29 cellular contexts compared by ENCODE assay signal in genomic region chr7:127997226-127997922, GRCh38. TPM values are rescaled to one million over a fixed set of nuclear protein-coding genes. Genes with fewer than 3 reads are reported as not detected.
DNase-seq lines count a peak whose midpoint lies in the region; ATAC-seq, FAIRE-seq and TF ChIP-seq lines count a peak whose summit lies in the region.
"Had no signal": no experiment of that assay in that cellular context is flagged by ENCODE, and none has a peak within 500 bp of the region (broad histone marks: within the 10 kb centered on the region; RNA-seq: fewer than 3 reads in every experiment).

No MANE protein-coding gene starts in this region.

- peaks cover 36 to 79% of the 10 kb centered on the region in 2 experiments for H3K79me1 ChIP-seq in IMR-90 (ENCODE audit: low read depth in 1 of 2, low read length in 2 of 2)

- H3K4me2 ChIP-seq in IMR-90 (ENCODE audit: low read depth, low read length): no peak overlapping the region
- H3K4me2 ChIP-seq in K562 (ENCODE audit: insufficient read depth, low read length): peak overlapping the region; percentile 32
- H3K4me2 ChIP-seq: hepatocyte, PC-9 had no signal

- peaks cover 32% of the 10 kb centered on the region for H3K4me1 Mint-ChIP-seq in mesothelial cell of epicardium
- H3K4me1 Mint-ChIP-seq: stimulated activated naive CD8-positive, alpha-beta T cell treated with anti-CD3 and anti-CD28 coated beads, Interleukin-15, amount 100 ng/mL, for 72 hours had no signal

- H4K91ac ChIP-seq in IMR-90 (ENCODE audit: insufficient read depth, low read depth, low read length): no peak overlapping the region; the same call in 1 of the 2 replicates

- H3K4me3 ChIP-seq in IMR-90 (ENCODE audit: insufficient read depth, low read depth, low read length) (no peak overlapping the region), K562 (no peak overlapping the region), right atrium auricular region (no peak overlapping the region)
- H3K4me3 ChIP-seq: body of pancreas, colonic mucosa, GM12878, hepatocyte, PC-9 had no signal

- H3K14ac ChIP-seq in IMR-90 (replicated peaks; ENCODE audit: low read depth, low read length): peak overlapping the region; percentile 28; the same call in 1 of the 2 replicates

- peaks cover 13% of the 10 kb centered on the region for H3K4me1 ChIP-seq in IMR-90 (ENCODE audit: control insufficient read depth, insufficient read depth, low read length)
- H3K4me1 ChIP-seq in K562 (replicated peaks in 1 of 2; ENCODE audit: control insufficient read depth in 2 of 2, insufficient read depth in 2 of 2, low read length in 2 of 2): peaks cover 37 to 52% of the 10 kb centered on the region in 2 experiments; a peak in 4 of 5 replicates
- peaks cover 0 to 64% of the 10 kb centered on the region in 2 donors for H3K4me1 ChIP-seq in right atrium auricular region
- H3K4me1 ChIP-seq: colonic mucosa had no signal

- no peaks in the 10 kb centered on the region for H3K27me3 Mint-ChIP-seq in mesothelial cell of epicardium (ENCODE audit: low read depth)
- H3K27me3 Mint-ChIP-seq: naive thymus-derived CD4-positive, alpha-beta T cell; stimulated activated naive CD8-positive, alpha-beta T cell treated with anti-CD3 and anti-CD28 coated beads, Interleukin-15, amount 100 ng/mL, for 72 hours; type B pancreatic cell had no signal

- peak overlapping the region; percentile 63 for H3K27ac Mint-ChIP-seq in mesothelial cell of epicardium
- H3K27ac Mint-ChIP-seq: activated CD8-positive, alpha-beta T cell treated with anti-CD3 and anti-CD28 coated beads, Interleukin-2, amount 10 ng/mL, durations not matched to agents 7 days and 5 days; activated naive CD4-positive, alpha-beta T cell treated with anti-CD3 and anti-CD28 coated beads, Interleukin-2, amount 50 U/mL, for 72 hours; naive thymus-derived CD4-positive, alpha-beta T cell; T-helper 2 cell treated with Interferon-gamma antibody and Interleukin-4, amounts not matched to agents 5 μg/mL and 100 μg/mL, for 36 hours; type B pancreatic cell had no signal

- POLR2A ChIA-PET in IMR-90 (lab: Charles Lee; ENCODE audit: unreplicated experiment): no interaction called here
- POLR2A ChIA-PET in K562 (lab: Yijun Ruan, JAX): interaction anchor here (0.7 to 2.3 kb wide), 5 partner anchors 10 to 206 kb away, joined by 3 to 10 read pairs (median 3); no protein-coding TSS in a partner anchor

- no peak overlapping the region for H2BK20ac ChIP-seq in IMR-90 (ENCODE audit: low read depth, low read length)

- no peak overlapping the region for H3K56ac ChIP-seq in IMR-90 (ENCODE audit: extremely low read depth, insufficient read depth, low read length)

- no peaks in the 10 kb centered on the region for H3K9me3 ChIP-seq in IMR-90 (ENCODE audit: control insufficient read depth, insufficient read depth, low read length)
- H3K9me3 ChIP-seq in K562 (replicated peaks; ENCODE audit: control insufficient read depth, insufficient read depth, low read depth, low read length): no peaks in the 10 kb centered on the region
- H3K9me3 ChIP-seq in right atrium auricular region: no peaks in the 10 kb centered on the region
- H3K9me3 ChIP-seq: body of pancreas, colonic mucosa had no signal

- H3K4ac ChIP-seq in IMR-90 (ENCODE audit: low read depth, low read length): peak overlapping the region; percentile 60

- H4K5ac ChIP-seq in IMR-90 (ENCODE audit: low read depth, low read length): no peak overlapping the region

- WGBS in IMR-90 (ENCODE audit: extremely low coverage in 2 of 2, insufficient read length in 1 of 2), 2 experiments: 42% methylated on average over 2 of the region's 4 CpGs; no CpG with 5 or more reads in 1 of the 2 experiments
- 34% methylated on average over 4 of the region's 4 CpGs for WGBS in K562 (ENCODE audit: insufficient coverage, low coverage, missing lambda C conversion rate)

- H3K9ac ChIP-seq in IMR-90 (ENCODE audit: low read depth, low read length) (no peak overlapping the region), K562 (ENCODE audit: insufficient read depth in 1 of 2, low read depth in 2 of 2, low read length in 2 of 2) (no peak overlapping the region)
- H3K9ac ChIP-seq: parathyroid adenoma had no signal

- TF ChIP-seq RAD21 in IMR-90 (IDR thresholded peaks at IDR 0.05; ENCODE audit: low read length) (no peak), K562 (CRISPR knock-in tag; conservative IDR thresholded peaks at IDR 0.05 in 1 of 2, IDR thresholded peaks at IDR 0.05 in 1 of 2) (no peak)

- peak overlapping the region; percentile 6 for H2AK9ac ChIP-seq in IMR-90 (replicated peaks; ENCODE audit: low read depth, low read length, poor library complexity)

- H3K18ac ChIP-seq in IMR-90 (ENCODE audit: low read depth, low read length): no peak overlapping the region

- H3K36me3 ChIP-seq in IMR-90 (ENCODE audit: control insufficient read depth, insufficient read depth, low read length) (peaks cover 13% of the 10 kb centered on the region), K562 (ENCODE audit: control insufficient read depth, insufficient read depth, low read length) (peaks cover 79% of the 10 kb centered on the region), right atrium auricular region (no peaks in the 10 kb centered on the region)
- H3K36me3 ChIP-seq: colonic mucosa had no signal

- H2AK5ac ChIP-seq in IMR-90 (ENCODE audit: low read depth, low read length): peak overlapping the region; percentile 37; the same call in 1 of the 2 replicates

- DNase-seq in ACHN (peak; percentile 55), IMR-90 (peak; percentile 18), K562 (ENCODE audit: extremely low read depth in 1 of 4, low spot score in 3 of 4) (peak in 2 of 4 experiments; percentile 38 to 47), mesothelial cell of epicardium (ENCODE audit: low spot score in 2 of 2, unreplicated experiment in 2 of 2) (no peak), RCC 7860 (ENCODE audit: low spot score) (no peak), DMS53 treated with DMSO at 0.1 percent for 48 hours (lab: John Stamatoyannopoulos, UW; ENCODE audit: unreplicated experiment) (no peak), right atrium auricular region (ENCODE audit: low spot score) (no peak)
- DNase-seq: 8988T; activated CD8-positive, alpha-beta T cell treated with anti-CD3 and anti-CD28 coated beads, Interleukin-2, amount 10 ng/mL, durations not matched to agents 7 days and 5 days; body of pancreas; colonic mucosa; GF-D8; islet precursor cell; naive thymus-derived CD4-positive, alpha-beta T cell; NCI-H1105 treated with DMSO at 0.1 percent for 48 hours; NCI-H2171; NCI-H748 treated with DMSO at 0.1 percent for 48 hours; PC-9; stimulated activated CD4-positive, alpha-beta T cell treated with anti-CD3 and anti-CD28 coated beads, Interleukin-2, amount 100 ng/mL, for 48 hours; stimulated activated naive CD8-positive, alpha-beta T cell treated with anti-CD3 and anti-CD28 coated beads, Interleukin-15, amount 100 ng/mL, for 72 hours had no signal

- BruUV-seq in IMR-90 (replicated peaks; lab: Mats Ljungman, UMichigan) (no TSS peak), K562 (replicated peaks; lab: Mats Ljungman, UMichigan) (no TSS peak)

- H2BK120ac ChIP-seq in IMR-90 (ENCODE audit: low read depth, low read length): peak overlapping the region; percentile 38; the same call in 1 of the 2 replicates

- intact Hi-C loops in IMR-90 (cut with micrococcal nuclease) (no loop called here), K562 (cut with micrococcal nuclease) (loop anchor here (5.0 kb wide), 1 partner anchor 155 kb away; no protein-coding TSS in a partner anchor)

- H3K27me3 ChIP-seq in IMR-90 (ENCODE audit: control insufficient read depth, insufficient read depth, low read length) (no peaks in the 10 kb centered on the region), K562 (ENCODE audit: control insufficient read depth in 2 of 2, insufficient read depth in 2 of 2, low read length in 2 of 2) (no peaks in the 10 kb centered on the region), right atrium auricular region (no peaks in the 10 kb centered on the region)
- H3K27me3 ChIP-seq: body of pancreas, colonic mucosa, hepatocyte had no signal

- peaks cover 7% of the 10 kb centered on the region; the same call in 1 of the 3 replicates for H3K79me2 ChIP-seq in K562 (ENCODE audit: control insufficient read depth, insufficient read depth, low read length)
- H3K79me2 ChIP-seq: parathyroid adenoma had no signal

- ATAC-seq in IMR-90 (ENCODE audit: low read depth) (peak; percentile 74), K562 (no peak), GM21423 (IDR thresholded peaks at IDR 0.05; ENCODE audit: unreplicated experiment) (no peak)
- ATAC-seq: activated CD8-positive, alpha-beta T cell treated with anti-CD3 and anti-CD28 coated beads, Interleukin-2, amount 10 ng/mL, durations not matched to agents 7 days and 5 days; activated naive CD4-positive, alpha-beta T cell treated with anti-CD3 and anti-CD28 coated beads, Interleukin-2, amount 50 U/mL, for 72 hours; body of pancreas; GM12878; naive thymus-derived CD4-positive, alpha-beta T cell; stimulated activated naive CD8-positive, alpha-beta T cell treated with anti-CD3 and anti-CD28 coated beads, Interleukin-15, amount 100 ng/mL, for 72 hours had no signal

- dilution Hi-C loops in IMR-90 (cut with HindIII; ENCODE audit: low sequenced_read_pairs, unreplicated experiment): no loop called here

- no peak overlapping the region for H4K8ac ChIP-seq in IMR-90 (ENCODE audit: low read depth in 2 of 2, low read length in 2 of 2)

- TF ChIP-seq EP300 in K562 (IDR thresholded peaks at IDR 0.05; ENCODE audit: low read length): no peak

- H3K9me3 Mint-ChIP-seq in mesothelial cell of epicardium: no peaks in the 10 kb centered on the region
- H3K9me3 Mint-ChIP-seq: activated naive CD4-positive, alpha-beta T cell treated with anti-CD3 and anti-CD28 coated beads, Interleukin-2, amount 50 U/mL, for 72 hours; naive thymus-derived CD4-positive, alpha-beta T cell; stimulated activated naive CD8-positive, alpha-beta T cell treated with anti-CD3 and anti-CD28 coated beads, Interleukin-15, amount 100 ng/mL, for 72 hours; T-helper 2 cell treated with Interferon-gamma antibody and Interleukin-4, amounts not matched to agents 5 μg/mL and 100 μg/mL, for 36 hours; type B pancreatic cell had no signal

- CTCF ChIA-PET in IMR-90 (lab: Yijun Ruan, JAX) (no interaction called here), K562 (lab: Yijun Ruan, JAX; ENCODE audit: low intra/inter-chr PET ratio) (no interaction called here)

- TF ChIP-seq CTCF in IMR-90 (conservative IDR thresholded peaks at IDR 0.05; ENCODE audit: low read depth, low read length) (no peak), K562 (IDR thresholded peaks at IDR 0.05 in 2 of 3, conservative IDR thresholded peaks at IDR 0.05 in 1 of 3; ENCODE audit: insufficient read depth in 2 of 3, low read depth in 1 of 3, low read length in 3 of 3) (no peak), mesothelial cell of epicardium (IDR thresholded peaks at IDR 0.05; ENCODE audit: unreplicated experiment) (no peak), right atrium auricular region (IDR thresholded peaks at IDR 0.05) (no peak)

- no peak overlapping the region for H2BK5ac ChIP-seq in IMR-90 (ENCODE audit: low read depth, low read length, poor library complexity, severe bottlenecking)

- H4K20me1 ChIP-seq in IMR-90 (ENCODE audit: insufficient read depth, low read length) (peaks cover 47% of the 10 kb centered on the region), K562 (replicated peaks; ENCODE audit: control insufficient read depth, insufficient read depth, low read length) (peaks cover 11% of the 10 kb centered on the region; the same call in 1 of the 2 replicates)

- no peak overlapping the region for H2BK15ac ChIP-seq in IMR-90 (ENCODE audit: low read depth, low read length)

- H3K23ac ChIP-seq in IMR-90 (ENCODE audit: low read depth, low read length): peak overlapping the region; percentile 74; the same call in 1 of the 2 replicates

- H3K36me3 Mint-ChIP-seq in mesothelial cell of epicardium: peaks cover 15% of the 10 kb centered on the region

- in situ Hi-C loops in ACHN (cut with HindIII; ENCODE audit: low pct_ligation_motif_present, low pct_unique_long_range_greater_than_20kb, low sequenced_read_pairs) (no loop called here), IMR-90 (cut with MboI; ENCODE audit: low sequenced_read_pairs) (no loop called here), K562 (cut with MboI) (no loop called here)

- TF ChIP-seq POLR2A in IMR-90 (IDR thresholded peaks at IDR 0.05; ENCODE audit: low read depth, low read length) (no peak), K562 (conservative IDR thresholded peaks at IDR 0.05) (no peak)

- H3K27ac ChIP-seq in IMR-90 (ENCODE audit: insufficient read depth, low read length): no peak overlapping the region
- H3K27ac ChIP-seq in K562 (ENCODE audit: extremely low read depth, low read depth, low read length): peak overlapping the region; percentile 1; the same call in 2 of the 3 replicates
- peak overlapping the region in 1 of 2 donors; percentile 76 for H3K27ac ChIP-seq in right atrium auricular region
- H3K27ac ChIP-seq: body of pancreas, C4-2B, colonic mucosa, hepatocyte, PC-9 had no signal

- peaks cover 31% of the 10 kb centered on the region for H3K9me1 ChIP-seq in IMR-90 (ENCODE audit: insufficient read depth, low read length)
- H3K9me1 ChIP-seq in K562 (ENCODE audit: control insufficient read depth, insufficient read depth, low read length): peaks cover 10% of the 10 kb centered on the region

- H2AFZ ChIP-seq in IMR-90 (replicated peaks; ENCODE audit: low read length, poor library complexity): no peak overlapping the region
- no peak overlapping the region for H2AFZ ChIP-seq in K562 (ENCODE audit: low read depth, low read length)
- H2AFZ ChIP-seq: hepatocyte, parathyroid adenoma, PC-9 had no signal

- FAIRE-seq in K562 (lab: Jason Lieb, UNC) (no peak), RCC 7860 (lab: Jason Lieb, UNC) (no peak)
- FAIRE-seq: endometrium, GM12878 had no signal

- no peak overlapping the region for H3K4me3 Mint-ChIP-seq in mesothelial cell of epicardium
- H3K4me3 Mint-ChIP-seq: activated CD8-positive, alpha-beta T cell treated with anti-CD3 and anti-CD28 coated beads, Interleukin-2, amount 10 ng/mL, durations not matched to agents 7 days and 5 days; naive thymus-derived CD4-positive, alpha-beta T cell; stimulated activated naive CD8-positive, alpha-beta T cell treated with anti-CD3 and anti-CD28 coated beads, Interleukin-15, amount 100 ng/mL, for 72 hours; T-helper 2 cell treated with Interferon-gamma antibody and Interleukin-4, amounts not matched to agents 5 μg/mL and 100 μg/mL, for 36 hours; type B pancreatic cell had no signal

RNA-seq across cellular contexts. Expression of gene LRRC4, which starts 33.9 kb away (rescaled TPM):
- total RNA-seq in IMR-90 (2012; rRNA removed) (0.54 and 0.56 TPM in 2 replicates), K562 (2014; rRNA removed) (not detected in 2 replicates), K562 (2014; rRNA removed; fragmentation: Illumina TruSeq; extraction: Trizol) (not detected in 2 replicates), K562 (2015; rRNA removed; fragmentation: Illumina TruSeq; extraction: Trizol) (not detected in 2 replicates), K562 (2021) (0.07 TPM in 1 of 2 replicates, not detected in the other), mesothelial cell of epicardium (2.3 to 3.2 TPM (median 2.9 TPM) in 3 replicates), right atrium auricular region (1 to 10 TPM; 2.9 to 7.2 TPM)
- polyA plus RNA-seq in IMR-90 (2012; rRNA removed) (0.55 and 0.69 TPM in 2 replicates), K562 (2011; rRNA removed) (not detected in 2 replicates), K562 (2014; fragmentation: Illumina TruSeq; extraction: Trizol) (not detected in 2 replicates), K562 (2014; fragmentation: Nextera tagmentation; extraction: Ambion mirVana) (under 1 TPM in 1 of 2 experiments, not detected in 1; 0.04 TPM), K562 (2014; rRNA removed) (0.11 TPM in 1 of 2 replicates, not detected in the other)
- 0.27 and 0.43 TPM in 2 replicates for polyA plus RNA-seq in IMR-90 (2012; cell fraction: cytosol; rRNA removed)
- polyA plus RNA-seq in IMR-90 (2012; cell fraction: nucleus; rRNA removed; ENCODE audit: low replicate concordance): 1.1 and 1.9 TPM in 2 replicates
- total RNA-seq in K562 (2011; cell fraction: chromatin; rRNA removed; ENCODE audit: low replicate concordance): not detected in 2 replicates
- not detected in 2 replicates for total RNA-seq in K562 (2011; cell fraction: nucleolus; rRNA removed)
- total RNA-seq in K562 (2011; cell fraction: nucleoplasm; rRNA removed): not detected in 2 replicates
- polyA plus RNA-seq in K562 (2011; cell fraction: cytosol; rRNA removed): not detected in 2 replicates
- not detected in 2 replicates for polyA plus RNA-seq in K562 (2011; cell fraction: nucleus; rRNA removed)
- 0.07 and 0.21 TPM in 2 replicates for polyA plus RNA-seq in K562 (2012)
- not detected in 2 replicates for polyA minus RNA-seq in K562 (2011; rRNA and poly(A)+ RNA removed)
- polyA minus RNA-seq in K562 (2011; cell fraction: cytosol; rRNA and poly(A)+ RNA removed): not detected in 2 replicates
- not detected in 2 replicates for polyA minus RNA-seq in K562 (2011; cell fraction: nucleus; rRNA and poly(A)+ RNA removed)

Comparison
In these comparisons a context has a peak if more than half of its experiments do, and no peak if none do; other contexts are left out.
1. DNase-seq: peak in ACHN (single experiment) and IMR-90 (single experiment); none in mesothelial cell of epicardium (0 of 2), RCC 7860 (single experiment), DMS53 treated with DMSO at 0.1 percent for 48 hours (single experiment) and right atrium auricular region (single experiment).